35 cellular contexts compared by ENCODE assay signal in genomic region chr3:29484633-29485032, GRCh38.
"Had no signal": no experiment of that assay in that cellular context is flagged by ENCODE, and none has a peak within 500 bp of the region (broad histone marks: within the 10 kb centered on the region; RNA-seq: fewer than 3 reads in every experiment).

No MANE protein-coding gene starts in this region.

- H3K27ac ChIP-seq: adrenal gland, body of pancreas, colonic mucosa, gastrocnemius medialis, hepatocyte, lower lobe of right lung, pancreas, prostate gland, upper lobe of left lung, vagina had no signal

- DNase-seq: activated CD4-positive, alpha-beta memory T cell treated with anti-CD3 and anti-CD28 coated beads for 36 hours; activated CD4-positive, alpha-beta T cell treated with anti-CD3 and anti-CD28 coated beads, Interleukin-2, amount 10 ng/mL, durations not matched to agents 24 days and 14 days; activated CD4-positive, CD25-positive, alpha-beta regulatory T cell treated with anti-CD3 and anti-CD28 coated beads, Interleukin-2, amount 50 U/mL, for 72 hours; activated CD8-positive, alpha-beta memory T cell treated with anti-CD3 and anti-CD28 coated beads, Interleukin-2, amount 50 U/mL, for 4 hours; activated effector memory CD4-positive, alpha-beta T cell treated with anti-CD3 and anti-CD28 coated beads, Interleukin-2, amount 50 U/mL, for 16 hours; activated naive CD4-positive, alpha-beta T cell treated with anti-CD3 and anti-CD28 coated beads for 36 hours; activated naive CD8-positive, alpha-beta T cell treated with anti-CD3 and anti-CD28 coated beads for 36 hours; activated T-cell treated with anti-CD3 and anti-CD28 coated beads, Interleukin-2, amount 50 U/mL, for 1 hour; adrenal gland; aorta; body of pancreas; cerebellar nuclear complex; colonic mucosa; effector CD8-positive, alpha-beta T cell; erythroblast; gastrocnemius medialis; islet precursor cell; left colon; lower lobe of right lung; mesenchymal stem cell; naive thymus-derived CD8-positive, alpha-beta T cell; nucleus accumbens; pancreas; stimulated activated CD4-positive, alpha-beta T cell treated with anti-CD3 and anti-CD28 coated beads, Interleukin-1b, Interleukin-23, amount 100 ng/mL, for 48 hours; stimulated activated CD4-positive, alpha-beta T cell treated with anti-CD3 and anti-CD28 coated beads, Interleukin-4, amount 100 ng/mL, for 4 hours; stimulated activated CD8-positive, alpha-beta memory T cell treated with anti-CD3 and anti-CD28 coated beads, Interleukin-4, amount 100 ng/mL, for 48 hours; stimulated activated naive CD8-positive, alpha-beta T cell treated with anti-CD3 and anti-CD28 coated beads, Interleukin-15, amount 100 ng/mL, for 72 hours; substantia nigra; T1000; upper lobe of left lung had no signal

- ATAC-seq: body of pancreas; gastrocnemius medialis; left colon; lower lobe of right lung; naive thymus-derived CD8-positive, alpha-beta T cell; pancreas; stimulated activated memory B cell treated with anti-CD40 and anti-IgM and Interleukin-4, amounts not matched to agents 10 μg/mL and 1 μg/mL and 100 μg/mL, for 72 hours; stimulated activated naive CD8-positive, alpha-beta T cell treated with anti-CD3 and anti-CD28 coated beads, Interleukin-15, amount 100 ng/mL, for 72 hours had no signal

- H3K4me3 ChIP-seq: adrenal gland, body of pancreas, colonic mucosa, gastrocnemius medialis, hepatocyte, lower lobe of right lung, pancreas, prostate gland, smooth muscle cell, upper lobe of left lung, vagina had no signal

- H3K27me3 ChIP-seq: adrenal gland, body of pancreas, colonic mucosa, gastrocnemius medialis, hepatocyte, pancreas, upper lobe of left lung, vagina had no signal

- H3K4me1 ChIP-seq: adrenal gland, body of pancreas, colonic mucosa, lower lobe of right lung, pancreas, prostate gland, vagina had no signal

- H3K9me3 ChIP-seq: adrenal gland, body of pancreas, colonic mucosa, gastrocnemius medialis, lower lobe of right lung, pancreas, prostate gland, upper lobe of left lung, vagina had no signal
